Comparison of ENCODE assay signal across 22 cellular contexts in the genomic region with DNA sequence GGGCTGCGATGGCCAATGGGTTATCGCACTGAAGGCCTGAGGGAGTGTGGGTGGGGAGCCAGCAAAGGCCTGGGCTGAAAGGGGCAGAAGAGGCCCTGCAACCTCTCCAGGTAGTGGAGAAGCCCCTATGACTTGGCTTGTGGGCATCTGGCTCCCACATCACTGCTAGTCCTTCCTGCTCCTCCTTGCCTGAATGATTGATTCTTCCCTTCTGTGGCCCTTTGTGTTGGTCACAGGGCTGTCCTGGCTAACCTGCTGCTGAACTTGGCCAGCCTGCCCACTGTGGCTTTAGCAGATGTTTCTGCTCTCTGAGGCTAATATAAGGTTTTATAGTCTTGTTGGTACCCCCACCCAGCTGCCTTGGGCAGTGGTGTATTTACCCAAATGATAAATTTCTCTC.
DNase-seq lines count a peak whose midpoint lies in the region; ATAC-seq, FAIRE-seq and TF ChIP-seq lines count a peak whose summit lies in the region.
"Had no signal": no experiment of that assay in that cellular context is flagged by ENCODE, and none has a peak within 500 bp of the region (broad histone marks: within the 10 kb centered on the region; RNA-seq: fewer than 3 reads in every experiment).

No MANE protein-coding gene starts in this region.

- no peak for FAIRE-seq in D721Med (lab: Jason Lieb, UNC)
- FAIRE-seq: A549, GM12891, GM18507, H54 had no signal

- no peak overlapping the region for H3K27ac Mint-ChIP-seq in activated CD8-positive, alpha-beta memory T cell treated with anti-CD3 and anti-CD28 coated beads, Interleukin-2, amount 10 ng/mL, durations not matched to agents 7 days and 5 days
- H3K27ac Mint-ChIP-seq in osteocyte (ENCODE audit: unreplicated experiment): no peak overlapping the region
- H3K27ac Mint-ChIP-seq: CD14-positive monocyte; CD4-positive, alpha-beta T cell; CD8-positive, alpha-beta memory T cell; GM23338; HFFc6 had no signal

- no peak overlapping the region for H3K4me3 Mint-ChIP-seq in activated CD8-positive, alpha-beta memory T cell treated with anti-CD3 and anti-CD28 coated beads, Interleukin-2, amount 10 ng/mL, durations not matched to agents 7 days and 5 days
- H3K4me3 Mint-ChIP-seq in osteocyte (ENCODE audit: unreplicated experiment): no peak overlapping the region
- H3K4me3 Mint-ChIP-seq: CD14-positive monocyte; CD4-positive, alpha-beta T cell; CD8-positive, alpha-beta memory T cell; GM23338; HFFc6 had no signal

- peaks cover 10% of the 10 kb centered on the region for H3K4me1 Mint-ChIP-seq in activated CD8-positive, alpha-beta memory T cell treated with anti-CD3 and anti-CD28 coated beads, Interleukin-2, amount 10 ng/mL, durations not matched to agents 7 days and 5 days
- H3K4me1 Mint-ChIP-seq in osteocyte (ENCODE audit: unreplicated experiment): no peaks in the 10 kb centered on the region
- H3K4me1 Mint-ChIP-seq: CD14-positive monocyte had no signal

- H3K9me3 Mint-ChIP-seq in activated CD8-positive, alpha-beta memory T cell treated with anti-CD3 and anti-CD28 coated beads, Interleukin-2, amount 10 ng/mL, durations not matched to agents 7 days and 5 days (ENCODE audit: low read depth): no peaks in the 10 kb centered on the region
- H3K9me3 Mint-ChIP-seq in osteocyte (ENCODE audit: unreplicated experiment): no peaks in the 10 kb centered on the region
- H3K9me3 Mint-ChIP-seq: CD14-positive monocyte; CD4-positive, alpha-beta T cell; CD8-positive, alpha-beta memory T cell; GM23338; HFFc6 had no signal

- peak; percentile 25 for DNase-seq in activated CD8-positive, alpha-beta memory T cell treated with anti-CD3 and anti-CD28 coated beads, Interleukin-2, amount 50 U/mL, for 48 hours
- DNase-seq in activated CD8-positive, alpha-beta memory T cell treated with anti-CD3 and anti-CD28 coated beads, Interleukin-2, amount 10 ng/mL, durations not matched to agents 7 days and 5 days: no peak
- DNase-seq in islet precursor cell: peak; percentile 35
- peak; percentile 64 for DNase-seq in osteocyte (ENCODE audit: extremely low spot score, unreplicated experiment)
- no peak for DNase-seq in D721Med (ENCODE audit: insufficient read length, low spot score)
- DNase-seq: 8988T; ACHN; AML-193; BE2C; CD4-positive, alpha-beta T cell; CD8-positive, alpha-beta memory T cell; DMS53; DMS79 treated with DMSO at 0.1 percent for 48 hours; GF-D8; HFFc6 had no signal

- TF ChIP-seq CTCF in osteocyte (IDR thresholded peaks at IDR 0.05) (no peak), D721Med (IDR thresholded peaks at IDR 0.05; ENCODE audit: insufficient read depth, missing control alignments) (no peak)

- CTCF ChIA-PET in activated CD8-positive, alpha-beta memory T cell treated with anti-CD3 and anti-CD28 coated beads, Interleukin-2, amount 10 ng/mL, durations not matched to agents 7 days and 5 days (lab: Charles Lee): interaction anchor here (1.9 kb wide), 1 partner anchor 9 kb away, joined by 4 read pairs; no protein-coding TSS in a partner anchor

- H3K27me3 Mint-ChIP-seq in activated CD8-positive, alpha-beta memory T cell treated with anti-CD3 and anti-CD28 coated beads, Interleukin-2, amount 10 ng/mL, durations not matched to agents 7 days and 5 days: no peaks in the 10 kb centered on the region
- H3K27me3 Mint-ChIP-seq in osteocyte (ENCODE audit: unreplicated experiment): no peaks in the 10 kb centered on the region
- H3K27me3 Mint-ChIP-seq: CD4-positive, alpha-beta T cell; CD8-positive, alpha-beta memory T cell had no signal

- peaks cover 2% of the 10 kb centered on the region for H3K36me3 Mint-ChIP-seq in activated CD8-positive, alpha-beta memory T cell treated with anti-CD3 and anti-CD28 coated beads, Interleukin-2, amount 10 ng/mL, durations not matched to agents 7 days and 5 days
- peaks cover 13% of the 10 kb centered on the region for H3K36me3 Mint-ChIP-seq in osteocyte (ENCODE audit: unreplicated experiment)

- ATAC-seq in activated CD8-positive, alpha-beta memory T cell treated with anti-CD3 and anti-CD28 coated beads, Interleukin-2, amount 10 ng/mL, durations not matched to agents 7 days and 5 days: no peak
- no peak for ATAC-seq in HG03469 (IDR thresholded peaks at IDR 0.05; ENCODE audit: unreplicated experiment)
- ATAC-seq: A549, GM23338 had no signal

Comparison
In these comparisons a context has a peak if more than half of its experiments do, and no peak if none do; other contexts are left out.
1. DNase-seq: peak in activated CD8-positive, alpha-beta memory T cell treated with anti-CD3 and anti-CD28 coated beads, Interleukin-2, amount 50 U/mL, for 48 hours (single experiment), islet precursor cell (single experiment) and osteocyte (single experiment); none in activated CD8-positive, alpha-beta memory T cell treated with anti-CD3 and anti-CD28 coated beads, Interleukin-2, amount 10 ng/mL, durations not matched to agents 7 days and 5 days (single experiment) and D721Med (single experiment).